Comparison of ENCODE assay signal across 15 cellular contexts in genomic region chr7:5550831-5551230, GRCh38.
"Had no signal": no experiment of that assay in that cellular context is flagged by ENCODE, and none has a peak within 500 bp of the region (broad histone marks: within the 10 kb centered on the region; RNA-seq: fewer than 3 reads in every experiment).

No MANE protein-coding gene starts in this region.

- H3K9me3 Mint-ChIP-seq: activated CD8-positive, alpha-beta T cell treated with anti-CD3 and anti-CD28 coated beads for 36 hours; activated naive CD4-positive, alpha-beta T cell treated with anti-CD3 and anti-CD28 coated beads for 36 hours; memory B cell had no signal

- H3K36me3 ChIP-seq: gastrocnemius medialis, left ventricle myocardium inferior, tibial nerve had no signal

- H3K27ac Mint-ChIP-seq: activated CD4-positive, alpha-beta T cell treated with anti-CD3 and anti-CD28 coated beads for 36 hours; activated CD8-positive, alpha-beta T cell treated with anti-CD3 and anti-CD28 coated beads for 36 hours; activated naive CD4-positive, alpha-beta T cell treated with anti-CD3 and anti-CD28 coated beads for 36 hours; memory B cell had no signal

- ATAC-seq: activated CD4-positive, alpha-beta T cell treated with anti-CD3 and anti-CD28 coated beads for 36 hours; activated CD8-positive, alpha-beta T cell treated with anti-CD3 and anti-CD28 coated beads for 36 hours; gastrocnemius medialis had no signal

- H3K27ac ChIP-seq: gastrocnemius medialis, left ventricle myocardium inferior, tibial nerve, VCaP had no signal

- H3K9me3 ChIP-seq: gastrocnemius medialis, left ventricle myocardium inferior, tibial nerve had no signal

- FAIRE-seq: kidney, small intestine had no signal

- DNase-seq: activated CD4-positive, alpha-beta T cell treated with anti-CD3 and anti-CD28 coated beads for 36 hours; activated CD8-positive, alpha-beta memory T cell treated with anti-CD3 and anti-CD28 coated beads, Interleukin-2, amount 50 U/mL, for 4 hours; activated CD8-positive, alpha-beta T cell treated with anti-CD3 and anti-CD28 coated beads for 36 hours; activated naive CD4-positive, alpha-beta T cell treated with anti-CD3 and anti-CD28 coated beads for 36 hours; caudate nucleus; cortex of kidney; effector CD8-positive, alpha-beta T cell; gastrocnemius medialis; kidney; left ventricle myocardium inferior; small intestine; T1000 had no signal

- H3K27me3 Mint-ChIP-seq: activated CD4-positive, alpha-beta T cell treated with anti-CD3 and anti-CD28 coated beads for 36 hours; activated CD8-positive, alpha-beta T cell treated with anti-CD3 and anti-CD28 coated beads for 36 hours; memory B cell had no signal

- H3K4me3 ChIP-seq: gastrocnemius medialis, left ventricle myocardium inferior, tibial nerve had no signal

- H3K4me3 Mint-ChIP-seq: activated CD4-positive, alpha-beta T cell treated with anti-CD3 and anti-CD28 coated beads for 36 hours; activated CD8-positive, alpha-beta T cell treated with anti-CD3 and anti-CD28 coated beads for 36 hours; activated naive CD4-positive, alpha-beta T cell treated with anti-CD3 and anti-CD28 coated beads for 36 hours; memory B cell had no signal

- H3K27me3 ChIP-seq: gastrocnemius medialis, tibial nerve had no signal

- H3K36me3 Mint-ChIP-seq: memory B cell had no signal
